In the genomic region with DNA sequence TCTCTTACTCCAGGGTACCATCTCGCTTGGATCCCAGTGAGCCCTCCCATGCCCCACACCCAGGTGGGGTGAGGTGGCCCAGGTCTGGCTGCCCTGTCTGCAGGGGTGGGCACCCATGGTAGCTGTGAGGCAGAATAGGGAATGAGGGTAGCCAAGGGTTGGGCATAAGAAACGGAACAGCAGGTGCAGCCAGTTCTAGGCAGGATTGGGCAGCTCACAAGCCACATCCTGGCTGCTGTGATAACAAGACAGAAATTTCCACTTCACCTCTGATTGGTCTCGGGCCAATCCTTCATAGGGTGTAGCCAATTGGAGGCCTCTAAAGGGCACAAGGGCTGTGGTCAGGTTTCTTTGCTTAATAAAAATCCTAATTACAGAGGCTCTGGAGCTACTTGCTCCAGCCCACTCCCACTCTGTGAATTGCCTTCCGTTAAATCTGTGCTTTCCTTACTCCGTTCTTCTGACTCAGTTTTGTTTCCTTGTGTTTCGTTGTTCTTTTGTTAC, we compare ENCODE assay signal across 8 cellular contexts. TPM values are rescaled to one million over a fixed set of nuclear protein-coding genes. Genes with fewer than 3 reads are reported as not detected.
DNase-seq lines count a peak whose midpoint lies in the region; ATAC-seq and TF ChIP-seq lines count a peak whose summit lies in the region.

No MANE protein-coding gene starts in this region.

- intact Hi-C loops in body of pancreas (cut with DNase I), result no loop called here

- ATAC-seq in body of pancreas (peak; percentile 56), GM21423 (IDR thresholded peaks at IDR 0.05; ENCODE audit: unreplicated experiment) (no peak), GM19035 (IDR thresholded peaks at IDR 0.05; ENCODE audit: unreplicated experiment) (no peak)

- WGBS in body of pancreas, 2 donors, result 24 to 32% methylated on average over 5 to 6 of the region's 6 CpGs
- WGBS in neuronal stem cell (ENCODE audit: extremely low coverage in 2 of 2, insufficient read length in 2 of 2, insufficient replicate concordance in 1 of 2), 2 donors, result no CpG with 5 or more reads among the region's 6 CpGs

- H2BK120ac ChIP-seq in neuronal stem cell (ENCODE audit: low read depth, low read length), result no peak overlapping the region

- H3K23ac ChIP-seq in neuronal stem cell (ENCODE audit: low read depth, low read length, poor library complexity), result peak overlapping the region; percentile 89

- H2AFZ ChIP-seq in neuronal stem cell (ENCODE audit: low read length), result no peak overlapping the region

- H3K9me3 ChIP-seq in body of pancreas (no peaks in the 10 kb centered on the region), neuronal stem cell (replicated peaks in 1 of 2; ENCODE audit: control insufficient read depth in 2 of 2, insufficient read depth in 1 of 2, low read depth in 1 of 2, low read length in 2 of 2) (no peaks in the 10 kb centered on the region)

- TF ChIP-seq CTCF in body of pancreas (IDR thresholded peaks at IDR 0.05), result no peak

- no peak overlapping the region for H3K18ac ChIP-seq in neuronal stem cell (ENCODE audit: low read length)

- no peak overlapping the region for H2BK15ac ChIP-seq in neuronal stem cell (ENCODE audit: low read length)

- H4K91ac ChIP-seq in neuronal stem cell (ENCODE audit: low read depth, low read length, poor library complexity), result peak overlapping the region; percentile 24

- H3K4me1 ChIP-seq in body of pancreas (peaks cover 42% of the 10 kb centered on the region), neuronal stem cell (ENCODE audit: control insufficient read depth in 2 of 2, insufficient read depth in 1 of 2, low read depth in 1 of 2, low read length in 2 of 2) (peaks cover 5 to 6% of the 10 kb centered on the region in 2 donors)

- H2BK12ac ChIP-seq in neuronal stem cell (ENCODE audit: low read length), result no peak overlapping the region

- no peaks in the 10 kb centered on the region for H3K79me1 ChIP-seq in neuronal stem cell (ENCODE audit: low read depth, low read length)

- H3K27ac ChIP-seq in body of pancreas, result peak overlapping the region; percentile 68 to 91 (median 80)
- H3K27ac ChIP-seq in neuronal stem cell (replicated peaks; ENCODE audit: low read length), result no peak overlapping the region

- H3K27me3 ChIP-seq in body of pancreas (no peaks in the 10 kb centered on the region), neuronal stem cell (ENCODE audit: control insufficient read depth in 3 of 3, insufficient read depth in 3 of 3, low read depth in 1 of 3, low read length in 3 of 3) (peaks cover 5 to 74% (median 59%) of the 10 kb centered on the region in 3 experiments)

- H3K4me2 ChIP-seq in neuronal stem cell (ENCODE audit: insufficient read depth, low read length, poor library complexity, severe bottlenecking), result no peak overlapping the region

- no peak overlapping the region for H4K8ac ChIP-seq in neuronal stem cell (ENCODE audit: low read depth, low read length)

- H3K9ac ChIP-seq in neuronal stem cell (ENCODE audit: low read depth, low read length, poor library complexity), result peak overlapping the region; percentile 77

- peak; percentile 44 to 89 (median 58) for TF ChIP-seq POLR2A in body of pancreas (IDR thresholded peaks at IDR 0.05)

- H3K4me3 ChIP-seq in body of pancreas (peak overlapping the region in 1 of 2 donors; percentile 4), neuronal stem cell (ENCODE audit: low read length in 2 of 2) (no peak overlapping the region)

- H3K36me3 ChIP-seq in body of pancreas (replicated peaks in 1 of 2; ENCODE audit: insufficient read depth in 1 of 2, low read depth in 2 of 2) (no peaks in the 10 kb centered on the region), neuronal stem cell (replicated peaks in 1 of 2; ENCODE audit: control insufficient read depth in 2 of 2, insufficient read depth in 2 of 2, low read length in 2 of 2) (no peaks in the 10 kb centered on the region)

- H3K14ac ChIP-seq in neuronal stem cell (ENCODE audit: low read length), result no peak overlapping the region

- H2BK5ac ChIP-seq in neuronal stem cell (ENCODE audit: low read length), result no peak overlapping the region

- H3K4ac ChIP-seq in neuronal stem cell (ENCODE audit: low read length), result no peak overlapping the region

- DNase-seq in stimulated activated CD4-positive, alpha-beta T cell treated with anti-CD3 and anti-CD28 coated beads, Interleukin-4, amount 100 ng/mL, for 24 hours, result peak; percentile 19
- no peak for DNase-seq in stimulated activated CD4-positive, alpha-beta T cell treated with anti-CD3 and anti-CD28 coated beads, Interleukin-4, amount 100 ng/mL, for 4 hours
- DNase-seq in NCI-H774 (lab: John Stamatoyannopoulos, UW), result peak; percentile 25
- DNase-seq in body of pancreas, result peak; percentile 78 to 94 (median 89)
- DNase-seq in neuronal stem cell (ENCODE audit: low spot score), result no peak
- no peak for DNase-seq in HPDE6-E6E7 (ENCODE audit: extremely low spot score)

- peak overlapping the region; percentile 10 for H2AK5ac ChIP-seq in neuronal stem cell (ENCODE audit: low read depth, low read length)

RNA-seq across cellular contexts. Expression of gene ARHGDIG, which starts 1.5 kb away (rescaled TPM):
- total RNA-seq in body of pancreas, result 100 to 1,000 TPM; 102 to 140 TPM
- 0.85 TPM for polyA plus RNA-seq in neuronal stem cell (2013, experiment 1 of 2)
- 0.89 TPM for polyA plus RNA-seq in neuronal stem cell (2013, experiment 2 of 2)

RNA-seq across cellular contexts. Expression of gene RGS11, which starts 3.2 kb away (rescaled TPM):
- 10 to 100 TPM; 15.6 to 95.9 TPM for total RNA-seq in body of pancreas
- 1.7 TPM for polyA plus RNA-seq in neuronal stem cell (2013, experiment 1 of 2)
- 1.5 TPM for polyA plus RNA-seq in neuronal stem cell (2013, experiment 2 of 2)

RNA-seq across cellular contexts. Expression of gene PDIA2, which starts 4.0 kb away (rescaled TPM):
- 1,000 to 10,000 TPM in 1 of 2 donors, 100 to 1,000 TPM in 1; 517 to 2,271 TPM for total RNA-seq in body of pancreas
- polyA plus RNA-seq in neuronal stem cell (2013, experiment 1 of 2), result 0.43 TPM
- 0.42 TPM for polyA plus RNA-seq in neuronal stem cell (2013, experiment 2 of 2)

RNA-seq across cellular contexts. Expression of gene FAM234A, which starts 44.3 kb away (rescaled TPM):
- 10 to 100 TPM; 44.2 to 50.8 TPM for total RNA-seq in body of pancreas
- polyA plus RNA-seq in neuronal stem cell (2013, experiment 1 of 2), result 116 TPM
- polyA plus RNA-seq in neuronal stem cell (2013, experiment 2 of 2), result 123 TPM

RNA-seq across cellular contexts. Expression of gene LUC7L, which starts 49.7 kb away (rescaled TPM):
- 100 to 1,000 TPM; 106 to 162 TPM for total RNA-seq in body of pancreas
- polyA plus RNA-seq in neuronal stem cell (2013, experiment 1 of 2), result 157 TPM
- polyA plus RNA-seq in neuronal stem cell (2013, experiment 2 of 2), result 156 TPM

Comparison
In these comparisons a context has a peak if more than half of its experiments do, and no peak if none do; other contexts are left out.
1. DNase-seq: peak in stimulated activated CD4-positive, alpha-beta T cell treated with anti-CD3 and anti-CD28 coated beads, Interleukin-4, amount 100 ng/mL, for 24 hours (single experiment), NCI-H774 (single experiment) and body of pancreas (4 of 4); none in stimulated activated CD4-positive, alpha-beta T cell treated with anti-CD3 and anti-CD28 coated beads, Interleukin-4, amount 100 ng/mL, for 4 hours (0 of 2), neuronal stem cell (single experiment) and HPDE6-E6E7 (single experiment).